ENCODE assay signal across 8 cellular contexts in genomic region chr2:169828141-169828811, GRCh38. TPM values are rescaled to one million over a fixed set of nuclear protein-coding genes. Genes with fewer than 3 reads are reported as not detected.
DNase-seq lines count a peak whose midpoint lies in the region; ATAC-seq, FAIRE-seq and TF ChIP-seq lines count a peak whose summit lies in the region.

No MANE protein-coding gene starts in this region.

- no peak for TF ChIP-seq RAD21 in K562 (CRISPR knock-in tag; conservative IDR thresholded peaks at IDR 0.05 in 1 of 2, IDR thresholded peaks at IDR 0.05 in 1 of 2)

- TF ChIP-seq CTCF in AG04450 (IDR thresholded peaks at IDR 0.05; ENCODE audit: low read depth, low read length) (no peak), K562 (IDR thresholded peaks at IDR 0.05 in 2 of 3, conservative IDR thresholded peaks at IDR 0.05 in 1 of 3; ENCODE audit: insufficient read depth in 2 of 3, low read depth in 1 of 3, low read length in 3 of 3) (no peak), sigmoid colon (IDR thresholded peaks at IDR 0.05) (no peak)

- intact Hi-C loops in K562 (cut with micrococcal nuclease) (loop anchor here (1.0 to 10.0 kb wide), 2 partner anchors 12 to 537 kb away; no protein-coding TSS in a partner anchor), sigmoid colon (cut with DNase I) (loop anchor here (5.0 kb wide), 2 partner anchors 49 to 241 kb away; no protein-coding TSS in a partner anchor)

- ATAC-seq in GM18907 (IDR thresholded peaks at IDR 0.05; ENCODE audit: unreplicated experiment) (peak; percentile 37), K562 (peak; percentile 70), HG02973 (IDR thresholded peaks at IDR 0.05; ENCODE audit: unreplicated experiment) (no peak)

- H3K27ac ChIP-seq in AG04450 (ENCODE audit: low read depth, low read length) = peak overlapping the region; percentile 39
- peak overlapping the region; percentile 84 for H3K27ac ChIP-seq in K562 (ENCODE audit: extremely low read depth, low read depth, low read length)
- H3K27ac ChIP-seq in sigmoid colon = peak overlapping the region; percentile 85 to 96 (median 88)

- DNase-seq in AG04450 (ENCODE audit: low read depth, low spot score) (no peak), KBM-7 (peak; percentile 69), T-helper 1 cell (peak in 3 of 5 donors; percentile 9 to 50 (median 32)), K562 (ENCODE audit: extremely low read depth in 1 of 4, low spot score in 3 of 4) (peak; percentile 70 to 88 (median 76)), sigmoid colon (peak; percentile 71)

- 0 out of 2 replicates have a peak overlapping the region, but pooled peaks have one; percentile 9 for H2AFZ ChIP-seq in K562 (ENCODE audit: low read depth, low read length)

- TF ChIP-seq POLR2A in K562 (conservative IDR thresholded peaks at IDR 0.05) (0 out of 2 replicates have a peak, but pooled peaks have one; percentile 43), sigmoid colon (IDR thresholded peaks at IDR 0.05) (no peak)

- H3K4me3 ChIP-seq in AG04450 (ENCODE audit: low read depth, low read length) (peak overlapping the region; percentile 92), K562 (peak overlapping the region; percentile 87), iPS-11a (ENCODE audit: low read depth, low read length) (peak overlapping the region; percentile 82), sigmoid colon (peak overlapping the region; percentile 68 to 89 (median 76))

- H3K9ac ChIP-seq in K562 (ENCODE audit: insufficient read depth in 1 of 2, low read depth in 2 of 2, low read length in 2 of 2) = peak overlapping the region; percentile 71 to 97

- no peaks in the 10 kb centered on the region for H3K9me3 ChIP-seq in AG04450 (ENCODE audit: control insufficient read depth, insufficient read depth, low read length)
- H3K9me3 ChIP-seq in K562 (replicated peaks; ENCODE audit: control insufficient read depth, insufficient read depth, low read depth, low read length) = no peaks in the 10 kb centered on the region
- H3K9me3 ChIP-seq in sigmoid colon = no peaks in the 10 kb centered on the region

- H3K4me1 ChIP-seq in K562 (replicated peaks in 1 of 2; ENCODE audit: control insufficient read depth in 2 of 2, insufficient read depth in 2 of 2, low read length in 2 of 2) (peaks cover 22 to 35% of the 10 kb centered on the region in 2 experiments), sigmoid colon (peaks cover 0 to 62% (median 37%) of the 10 kb centered on the region in 4 donors)

- TF ChIP-seq EP300 in K562 (IDR thresholded peaks at IDR 0.05; ENCODE audit: low read length) = no peak
- TF ChIP-seq EP300 in sigmoid colon (IDR thresholded peaks at IDR 0.05) = no peak

- WGBS in K562 (ENCODE audit: insufficient coverage, low coverage, missing lambda C conversion rate) = under 1% methylated on average over 11 of the region's 13 CpGs
- 1% methylated on average over 13 of the region's 13 CpGs for WGBS in sigmoid colon, 2 donors

- peaks cover 14% of the 10 kb centered on the region for H4K20me1 ChIP-seq in K562 (replicated peaks; ENCODE audit: control insufficient read depth, insufficient read depth, low read length)

- H3K9me1 ChIP-seq in K562 (ENCODE audit: control insufficient read depth, insufficient read depth, low read length) = no peaks in the 10 kb centered on the region

- no TSS peak for BruUV-seq in K562 (replicated peaks; lab: Mats Ljungman, UMichigan)

- POLR2A ChIA-PET in AG04450 (lab: Yijun Ruan, JAX) (interaction anchor here (0.6 to 1.6 kb wide), 10 partner anchors 20 to 1071 kb away, joined by 3 to 6 read pairs (median 3); partner anchors contain the start of genes CFAP210, PHOSPHO2 and SSB), K562 (lab: Yijun Ruan, JAX) (interaction anchor here (0.6 to 6.2 kb wide), 32 partner anchors 12 to 496 kb away, joined by 3 to 71 read pairs (median 4); partner anchors contain the start of genes FASTKD1 and PPIG)

- H3K4me2 ChIP-seq in K562 (ENCODE audit: insufficient read depth, low read length) = peak overlapping the region; percentile 97

- CTCF ChIA-PET in AG04450 (lab: Charles Lee) = interaction anchor here (0.8 to 0.9 kb wide), 2 partner anchors 49 to 100 kb away, joined by 3 to 5 read pairs; no protein-coding TSS in a partner anchor
- CTCF ChIA-PET in K562 (lab: Yijun Ruan, JAX; ENCODE audit: low intra/inter-chr PET ratio) = interaction anchor here (2.7 to 4.8 kb wide), 2 partner anchors 49 to 100 kb away, joined by 7 to 74 read pairs; no protein-coding TSS in a partner anchor

- H3K36me3 ChIP-seq in K562 (ENCODE audit: control insufficient read depth, insufficient read depth, low read length) (peaks cover 23% of the 10 kb centered on the region), sigmoid colon (no peaks in the 10 kb centered on the region)

- in situ Hi-C loops in KBM-7 (cut with MboI; ENCODE audit: low pct_unique_long_range_greater_than_20kb, low sequenced_read_pairs) (no loop called here), K562 (cut with MboI) (no loop called here)

- peak; percentile 85 for FAIRE-seq in K562 (lab: Jason Lieb, UNC)

- H3K27me3 ChIP-seq in AG04450 (ENCODE audit: control insufficient read depth, insufficient read depth, low read length) = no peaks in the 10 kb centered on the region
- no peaks in the 10 kb centered on the region for H3K27me3 ChIP-seq in K562 (ENCODE audit: control insufficient read depth in 2 of 2, insufficient read depth in 2 of 2, low read length in 2 of 2)
- no peaks in the 10 kb centered on the region for H3K27me3 ChIP-seq in sigmoid colon

- peaks cover 76% of the 10 kb centered on the region for H3K79me2 ChIP-seq in K562 (ENCODE audit: control insufficient read depth, insufficient read depth, low read length)

RNA-seq across cellular contexts. Expression of gene UBR3, which starts 1.0 kb away (rescaled TPM):
- polyA plus RNA-seq in AG04450 (2011; rRNA removed) = 15.7 and 20.3 TPM in 2 replicates
- 19.6 and 45.9 TPM in 2 replicates for polyA minus RNA-seq in AG04450 (2011; rRNA and poly(A)+ RNA removed)
- total RNA-seq in K562 (2011; cell fraction: chromatin; rRNA removed; ENCODE audit: low replicate concordance) = 63.7 and 297 TPM in 2 replicates
- 21.8 and 37.4 TPM in 2 replicates for total RNA-seq in K562 (2011; cell fraction: nucleolus; rRNA removed)
- 66.1 and 81.6 TPM in 2 replicates for total RNA-seq in K562 (2011; cell fraction: nucleoplasm; rRNA removed)
- 28.5 and 29.2 TPM in 2 replicates for total RNA-seq in K562 (2014; rRNA removed)
- total RNA-seq in K562 (2014; rRNA removed; fragmentation: Illumina TruSeq; extraction: Trizol) = 62.5 and 69.5 TPM in 2 replicates
- 58.9 and 63.5 TPM in 2 replicates for total RNA-seq in K562 (2015; rRNA removed; fragmentation: Illumina TruSeq; extraction: Trizol)
- total RNA-seq in K562 (2021) = 40.3 and 41.0 TPM in 2 replicates
- polyA plus RNA-seq in K562 (2011; rRNA removed) = 26.8 and 40.4 TPM in 2 replicates
- polyA plus RNA-seq in K562 (2011; cell fraction: cytosol; rRNA removed) = 8.0 and 12.8 TPM in 2 replicates
- polyA plus RNA-seq in K562 (2011; cell fraction: nucleus; rRNA removed) = 23.0 and 27.8 TPM in 2 replicates
- 20.9 and 24.3 TPM in 2 replicates for polyA plus RNA-seq in K562 (2012)
- polyA plus RNA-seq in K562 (2014; fragmentation: Illumina TruSeq; extraction: Trizol) = 34.4 and 43.1 TPM in 2 replicates
- polyA plus RNA-seq in K562 (2014; fragmentation: Nextera tagmentation; extraction: Ambion mirVana) = 10 to 100 TPM; 14.4 to 14.5 TPM
- polyA plus RNA-seq in K562 (2014; rRNA removed) = 20.6 and 20.7 TPM in 2 replicates
- 124 and 136 TPM in 2 replicates for polyA minus RNA-seq in K562 (2011; rRNA and poly(A)+ RNA removed)
- 31.0 and 48.4 TPM in 2 replicates for polyA minus RNA-seq in K562 (2011; cell fraction: cytosol; rRNA and poly(A)+ RNA removed)
- 71.8 and 96.9 TPM in 2 replicates for polyA minus RNA-seq in K562 (2011; cell fraction: nucleus; rRNA and poly(A)+ RNA removed)
- total RNA-seq in sigmoid colon = 100 to 1,000 TPM in 1 of 4 donors, 10 to 100 TPM in 3; 63.3 to 101 (median 76.8) TPM
- 10 to 100 TPM in 1 of 3 donors, 1 to 10 TPM in 2; 4.2 to 10.3 (median 4.8) TPM for polyA plus RNA-seq in sigmoid colon

RNA-seq across cellular contexts. Expression of gene METTL5, which starts 3.6 kb away (rescaled TPM):
- polyA plus RNA-seq in AG04450 (2011; rRNA removed) = 34.3 and 45.0 TPM in 2 replicates
- polyA minus RNA-seq in AG04450 (2011; rRNA and poly(A)+ RNA removed) = 7.2 and 13.7 TPM in 2 replicates
- total RNA-seq in K562 (2011; cell fraction: chromatin; rRNA removed; ENCODE audit: low replicate concordance) = 30.6 and 53.9 TPM in 2 replicates
- total RNA-seq in K562 (2011; cell fraction: nucleolus; rRNA removed) = 27.5 and 28.0 TPM in 2 replicates
- total RNA-seq in K562 (2011; cell fraction: nucleoplasm; rRNA removed) = 39.8 and 55.0 TPM in 2 replicates
- 135 and 149 TPM in 2 replicates for total RNA-seq in K562 (2014; rRNA removed)
- 224 and 259 TPM in 2 replicates for total RNA-seq in K562 (2014; rRNA removed; fragmentation: Illumina TruSeq; extraction: Trizol)
- total RNA-seq in K562 (2015; rRNA removed; fragmentation: Illumina TruSeq; extraction: Trizol) = 163 and 182 TPM in 2 replicates
- 177 and 193 TPM in 2 replicates for total RNA-seq in K562 (2021)
- polyA plus RNA-seq in K562 (2011; rRNA removed) = 141 and 191 TPM in 2 replicates
- 44.8 and 82.3 TPM in 2 replicates for polyA plus RNA-seq in K562 (2011; cell fraction: cytosol; rRNA removed)
- 36.1 and 39.1 TPM in 2 replicates for polyA plus RNA-seq in K562 (2011; cell fraction: nucleus; rRNA removed)
- 147 and 206 TPM in 2 replicates for polyA plus RNA-seq in K562 (2012)
- polyA plus RNA-seq in K562 (2014; fragmentation: Illumina TruSeq; extraction: Trizol) = 202 and 235 TPM in 2 replicates
- polyA plus RNA-seq in K562 (2014; fragmentation: Nextera tagmentation; extraction: Ambion mirVana) = 100 to 1,000 TPM; 366 to 471 TPM
- 211 and 229 TPM in 2 replicates for polyA plus RNA-seq in K562 (2014; rRNA removed)
- polyA minus RNA-seq in K562 (2011; rRNA and poly(A)+ RNA removed) = 99.5 and 107 TPM in 2 replicates
- polyA minus RNA-seq in K562 (2011; cell fraction: cytosol; rRNA and poly(A)+ RNA removed) = 33.9 and 37.9 TPM in 2 replicates
- 23.4 and 34.3 TPM in 2 replicates for polyA minus RNA-seq in K562 (2011; cell fraction: nucleus; rRNA and poly(A)+ RNA removed)
- 100 to 1,000 TPM in 2 of 4 donors, 10 to 100 TPM in 2; 51.5 to 337 (median 86.9) TPM for total RNA-seq in sigmoid colon
- polyA plus RNA-seq in sigmoid colon = 10 to 100 TPM; 47.8 to 83.5 (median 74.9) TPM

RNA-seq across cellular contexts. Expression of gene SSB, which starts 29.6 kb away (rescaled TPM):
- polyA plus RNA-seq in AG04450 (2011; rRNA removed) (100 and 161 TPM in 2 replicates), K562 (2011; rRNA removed) (261 and 430 TPM in 2 replicates), K562 (2014; fragmentation: Illumina TruSeq; extraction: Trizol) (466 and 619 TPM in 2 replicates), K562 (2014; fragmentation: Nextera tagmentation; extraction: Ambion mirVana) (100 to 1,000 TPM; 631 to 849 TPM), K562 (2014; rRNA removed) (618 and 712 TPM in 2 replicates), sigmoid colon (10 to 100 TPM; 55.0 to 71.7 (median 56.5) TPM)
- polyA minus RNA-seq in AG04450 (2011; rRNA and poly(A)+ RNA removed) = 28.9 and 31.2 TPM in 2 replicates
- total RNA-seq in K562 (2011; cell fraction: chromatin; rRNA removed; ENCODE audit: low replicate concordance) = 95.2 and 444 TPM in 2 replicates
- 63.0 and 70.9 TPM in 2 replicates for total RNA-seq in K562 (2011; cell fraction: nucleolus; rRNA removed)
- 94.0 and 126 TPM in 2 replicates for total RNA-seq in K562 (2011; cell fraction: nucleoplasm; rRNA removed)
- total RNA-seq in K562 (2014; rRNA removed) (377 and 430 TPM in 2 replicates), K562 (2014; rRNA removed; fragmentation: Illumina TruSeq; extraction: Trizol) (515 and 616 TPM in 2 replicates), K562 (2015; rRNA removed; fragmentation: Illumina TruSeq; extraction: Trizol) (455 and 503 TPM in 2 replicates), K562 (2021) (317 TPM in 2 replicates), sigmoid colon (100 to 1,000 TPM in 1 of 4 donors, 10 to 100 TPM in 3; 68.1 to 126 (median 87.8) TPM)
- polyA plus RNA-seq in K562 (2011; cell fraction: cytosol; rRNA removed) = 36.1 and 98.4 TPM in 2 replicates
- 109 and 175 TPM in 2 replicates for polyA plus RNA-seq in K562 (2011; cell fraction: nucleus; rRNA removed)
- 211 and 383 TPM in 2 replicates for polyA plus RNA-seq in K562 (2012)
- polyA minus RNA-seq in K562 (2011; rRNA and poly(A)+ RNA removed) = 148 TPM in 2 replicates
- polyA minus RNA-seq in K562 (2011; cell fraction: cytosol; rRNA and poly(A)+ RNA removed) = 52.5 and 59.3 TPM in 2 replicates
- polyA minus RNA-seq in K562 (2011; cell fraction: nucleus; rRNA and poly(A)+ RNA removed) = 82.3 and 152 TPM in 2 replicates
